1 cellular context compared by ENCODE assay signal in the genomic region with DNA sequence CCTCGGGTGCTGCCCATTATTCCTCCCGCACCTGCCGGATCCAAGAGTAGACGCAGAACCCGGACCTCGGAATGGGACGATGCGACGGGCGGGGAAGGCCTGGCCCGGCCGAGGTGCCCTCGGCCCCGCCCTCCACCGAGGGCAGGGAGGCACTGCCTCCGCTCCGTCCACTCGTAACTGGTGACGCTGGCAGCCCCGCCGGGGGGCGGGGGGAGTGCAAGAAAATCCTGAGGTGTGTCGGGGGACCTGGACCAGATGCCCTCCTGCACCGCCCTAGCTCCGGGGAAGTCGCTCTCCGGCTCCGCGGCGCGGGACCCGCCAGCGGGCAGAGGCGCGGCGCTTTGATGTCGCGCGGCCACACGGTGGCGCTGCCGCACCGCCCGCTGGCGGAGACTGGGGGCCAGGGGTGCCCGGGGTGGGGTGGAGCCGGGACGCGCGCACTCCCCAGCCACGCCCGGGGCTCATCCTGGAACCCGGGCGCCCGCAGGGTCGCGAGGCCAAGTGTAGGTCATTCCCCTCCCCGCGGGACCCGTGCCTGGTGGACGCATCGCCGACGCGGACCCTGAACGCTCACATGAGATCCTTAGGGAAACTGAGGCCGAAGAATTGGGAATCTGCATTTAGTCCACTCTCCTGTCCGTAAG.
A peak's percentile ranks its signal among the peaks of the same experiment; 100 is the strongest.
TF ChIP-seq lines count a peak whose summit lies in the region.

No MANE protein-coding gene starts in this region.

TF ChIP-seq in A549, 52 proteins besides CTCF, POLR2A, EP300 and RAD21 (continued from another document):
- TF ChIP-seq MAZ (IDR thresholded peaks at IDR 0.05; ENCODE audit: borderline replicate concordance, low read depth, low read length): 0 out of 2 replicates have a peak, but pooled peaks have one; percentile 47
